In the genomic region with DNA sequence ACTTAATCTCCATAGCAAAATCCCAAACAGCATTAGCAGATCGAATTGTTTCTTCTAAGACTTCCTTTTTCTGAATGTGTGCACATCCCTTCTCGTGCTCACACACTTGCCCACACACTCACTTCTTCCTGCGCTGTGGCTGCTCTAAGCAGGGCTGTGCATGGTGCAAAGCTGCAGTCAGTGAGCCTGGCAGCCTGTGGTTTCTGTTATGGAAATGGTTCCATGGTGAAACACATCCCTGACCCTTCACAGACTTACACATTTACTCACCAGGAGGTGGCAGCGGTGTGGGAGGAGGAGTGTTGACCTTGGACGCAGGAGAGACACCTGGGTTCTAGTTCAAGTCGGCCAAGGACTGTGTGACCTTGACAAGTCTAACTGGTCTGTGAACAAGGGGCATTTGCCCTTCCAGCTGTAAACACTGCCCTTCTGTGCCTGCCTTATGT, we compare ENCODE assay signal across 8 cellular contexts. TPM values are rescaled to one million over a fixed set of nuclear protein-coding genes. Genes with fewer than 3 reads are reported as not detected.
DNase-seq lines count a peak whose midpoint lies in the region; ATAC-seq and TF ChIP-seq lines count a peak whose summit lies in the region.

No MANE protein-coding gene starts in this region.

- H4K20me1 ChIP-seq in SK-N-SH (ENCODE audit: insufficient read depth), result no peaks in the 10 kb centered on the region

- POLR2A ChIA-PET in HEK293T (lab: Yijun Ruan, JAX) (no interaction called here), SK-N-SH (lab: Yijun Ruan, JAX) (no interaction called here)

- no peaks in the 10 kb centered on the region for H3K27me3 Mint-ChIP-seq in stimulated activated memory B cell treated with anti-CD40 and anti-IgM and Interleukin-4, amounts not matched to agents 10 μg/mL and 1 μg/mL and 100 μg/mL, for 72 hours

- H3K4me1 ChIP-seq in SK-N-SH (ENCODE audit: control insufficient read depth in 1 of 2, insufficient read depth in 2 of 2, low read depth in 1 of 2, low read length in 1 of 2), result peaks cover 7 to 11% of the 10 kb centered on the region in 2 experiments

- peaks cover 5% of the 10 kb centered on the region for H3K36me3 Mint-ChIP-seq in stimulated activated memory B cell treated with anti-CD40 and anti-IgM and Interleukin-4, amounts not matched to agents 10 μg/mL and 1 μg/mL and 100 μg/mL, for 72 hours

- H3K9ac ChIP-seq in SK-N-SH, result no peak overlapping the region

- H3K27ac Mint-ChIP-seq in stimulated activated memory B cell treated with anti-CD40 and anti-IgM and Interleukin-4, amounts not matched to agents 10 μg/mL and 1 μg/mL and 100 μg/mL, for 72 hours, result peak overlapping the region; percentile 3

- no peak for TF ChIP-seq EP300 in SK-N-SH (IDR thresholded peaks at IDR 0.05; ENCODE audit: borderline replicate concordance in 1 of 2, low read depth in 1 of 2, low read length in 1 of 2)

- 57% methylated on average over 6 of the region's 6 CpGs for WGBS in SK-N-SH (ENCODE audit: low lambda C conversion rate)

- no peak overlapping the region for H3K27ac ChIP-seq in SK-N-SH (ENCODE audit: low read depth in 2 of 2, low read length in 1 of 2)

- peak; percentile 57 for TF ChIP-seq RAD21 in SK-N-SH (IDR thresholded peaks at IDR 0.05; ENCODE audit: low read length)

- peak; percentile 73 for ATAC-seq in stimulated activated memory B cell treated with anti-CD40 and anti-IgM and Interleukin-4, amounts not matched to agents 10 μg/mL and 1 μg/mL and 100 μg/mL, for 72 hours
- no peak for ATAC-seq in GM18511 (IDR thresholded peaks at IDR 0.05; ENCODE audit: unreplicated experiment)
- ATAC-seq in GM21576 (IDR thresholded peaks at IDR 0.05; ENCODE audit: unreplicated experiment), result no peak

- H2AFZ ChIP-seq in SK-N-SH (ENCODE audit: low read depth), result no peak overlapping the region

- no peaks in the 10 kb centered on the region for H3K9me2 ChIP-seq in SK-N-SH

- no peak overlapping the region for H3K4me2 ChIP-seq in SK-N-SH

- H3K9me3 Mint-ChIP-seq in stimulated activated memory B cell treated with anti-CD40 and anti-IgM and Interleukin-4, amounts not matched to agents 10 μg/mL and 1 μg/mL and 100 μg/mL, for 72 hours, result no peaks in the 10 kb centered on the region

- CTCF ChIA-PET in HEK293T (lab: Yijun Ruan, JAX), result no interaction called here
- CTCF ChIA-PET in SK-N-SH (lab: Yijun Ruan, JAX), result interaction anchor here (0.8 to 2.7 kb wide), 9 partner anchors 9 to 405 kb away, joined by 3 to 17 read pairs (median 4); no protein-coding TSS in a partner anchor

- peaks cover 52% of the 10 kb centered on the region for H3K4me1 Mint-ChIP-seq in stimulated activated memory B cell treated with anti-CD40 and anti-IgM and Interleukin-4, amounts not matched to agents 10 μg/mL and 1 μg/mL and 100 μg/mL, for 72 hours

- H3K79me2 ChIP-seq in SK-N-SH (ENCODE audit: insufficient read depth), result no peaks in the 10 kb centered on the region

- H3K9me3 ChIP-seq in SK-N-SH, result no peaks in the 10 kb centered on the region

- DNase-seq in DMS 273 (lab: John Stamatoyannopoulos, UW; ENCODE audit: unreplicated experiment), result peak; percentile 73
- no peak for DNase-seq in DMS 273 treated with DMSO at 0.1 percent for 48 hours (lab: John Stamatoyannopoulos, UW)
- DNase-seq in HEK293T (ENCODE audit: extremely low spot score), result peak; percentile 19
- peak; percentile 52 for DNase-seq in SK-N-SH
- DNase-seq in fibroblast of villous mesenchyme (ENCODE audit: low read depth), result peak; percentile 14

- no peak overlapping the region for H3K4me3 ChIP-seq in SK-N-SH (ENCODE audit: low read depth in 2 of 2, low read length in 1 of 2)
- H3K4me3 ChIP-seq in fibroblast of villous mesenchyme (ENCODE audit: low read depth, low read length), result no peak overlapping the region

- TF ChIP-seq CTCF in SK-N-SH (IDR thresholded peaks at IDR 0.05) (peak; percentile 59), fibroblast of villous mesenchyme (IDR thresholded peaks at IDR 0.05; ENCODE audit: insufficient read depth, low read depth, low read length) (peak; percentile 31)

- H3F3A ChIP-seq in SK-N-SH (replicated peaks; ENCODE audit: insufficient read depth), result peaks cover 9% of the 10 kb centered on the region

- H3K36me3 ChIP-seq in SK-N-SH (replicated peaks in 1 of 2; ENCODE audit: control insufficient read depth in 1 of 2, insufficient read depth in 2 of 2, low read length in 1 of 2), result peaks cover 0 to 4% of the 10 kb centered on the region in 2 experiments

- H3K27me3 ChIP-seq in SK-N-SH (ENCODE audit: insufficient read depth), result no peaks in the 10 kb centered on the region

- no peak overlapping the region for H3K4me3 Mint-ChIP-seq in stimulated activated memory B cell treated with anti-CD40 and anti-IgM and Interleukin-4, amounts not matched to agents 10 μg/mL and 1 μg/mL and 100 μg/mL, for 72 hours

TF ChIP-seq in HEK293T, 16 proteins besides CTCF, POLR2A, EP300 and RAD21:
- TF ChIP-seq SUZ12 (IDR thresholded peaks at IDR 0.05) (no peak), SP1 (IDR thresholded peaks at IDR 0.05) (no peak), TARDBP (IDR thresholded peaks at IDR 0.05) (no peak), ELF4 (IDR thresholded peaks at IDR 0.05) (no peak), FOXM1 (IDR thresholded peaks at IDR 0.05; ENCODE audit: borderline replicate concordance) (no peak), LEF1 (IDR thresholded peaks at IDR 0.05; ENCODE audit: borderline replicate concordance) (no peak), L3MBTL2 (conservative IDR thresholded peaks at IDR 0.05) (no peak)

TF ChIP-seq in SK-N-SH, 30 proteins besides CTCF, POLR2A, EP300 and RAD21:
- TF ChIP-seq YY1 (IDR thresholded peaks at IDR 0.05; ENCODE audit: low read depth), result no peak
- TF ChIP-seq ELF1 (IDR thresholded peaks at IDR 0.05), result no peak
- TF ChIP-seq CHD2 (IDR thresholded peaks at IDR 0.05; ENCODE audit: low read length, partially characterized antibody), result peak; percentile 46
- peak; percentile 54 for TF ChIP-seq SMC3 (IDR thresholded peaks at IDR 0.05; ENCODE audit: low read depth, low read length)
- no peak for TF ChIP-seq RXRA (IDR thresholded peaks at IDR 0.05; ENCODE audit: borderline replicate concordance, low read depth)
- no peak for TF ChIP-seq EZH2phosphoT487 (IDR thresholded peaks at IDR 0.05; ENCODE audit: borderline replicate concordance, low read depth)
- no peak for TF ChIP-seq MXI1 (IDR thresholded peaks at IDR 0.05; ENCODE audit: low read depth, low read length)

RNA-seq across cellular contexts. Expression of a gene that starts 24.9 kb away (rescaled TPM):
- polyA plus RNA-seq in SK-N-SH (2012; rRNA removed), result 9.0 and 12.9 TPM in 2 replicates
- 10.5 and 10.6 TPM in 2 replicates for polyA plus RNA-seq in SK-N-SH (2012; cell fraction: cytosol; rRNA removed)
- polyA plus RNA-seq in SK-N-SH (2012; cell fraction: nucleus; rRNA removed), result 17.0 and 25.3 TPM in 2 replicates
- 2.6 and 4.5 TPM in 2 replicates for total RNA-seq in fibroblast of villous mesenchyme
